ENCODE assay signal across 12 cellular contexts in genomic region chr5:132484386-132484715, GRCh38. TPM values are rescaled to one million over a fixed set of nuclear protein-coding genes. Genes with fewer than 3 reads are reported as not detected.
DNase-seq lines count a peak whose midpoint lies in the region; ATAC-seq and TF ChIP-seq lines count a peak whose summit lies in the region.
"Had no signal": no experiment of that assay in that cellular context is flagged by ENCODE, and none has a peak within 500 bp of the region (broad histone marks: within the 10 kb centered on the region; RNA-seq: fewer than 3 reads in every experiment).

No MANE protein-coding gene starts in this region.

- DNase-seq in left ventricle myocardium inferior = peak; percentile 7
- no peak for DNase-seq in Right ventricle myocardium superior
- DNase-seq in activated T-cell treated with anti-CD3 and anti-CD28 coated beads, Interleukin-2, amount 50 U/mL, for 4 hours = peak; percentile 5
- DNase-seq in left lobe of liver (ENCODE audit: low spot score) = peak; percentile 38
- peak; percentile 49 for DNase-seq in upper lobe of right lung
- DNase-seq in NCI-H526 treated with DMSO at 0.1 percent for 48 hours (lab: John Stamatoyannopoulos, UW) = no peak
- DNase-seq in KG1 (lab: John Stamatoyannopoulos, UW) = no peak
- DNase-seq in HFFc6 = no peak
- DNase-seq: anterior cingulate cortex, DMS53, lower lobe of right lung, occipital lobe had no signal

- no peaks in the 10 kb centered on the region for H3K9me3 Mint-ChIP-seq in activated T-cell treated with anti-CD3 and anti-CD28 coated beads, Interleukin-2, amount 50 U/mL, for 4 hours
- no peaks in the 10 kb centered on the region for H3K9me3 Mint-ChIP-seq in HFFc6

- no peak for TF ChIP-seq CTCF in left ventricle myocardium inferior (IDR thresholded peaks at IDR 0.05; ENCODE audit: borderline replicate concordance)
- TF ChIP-seq CTCF in upper lobe of right lung (IDR thresholded peaks at IDR 0.05) = no peak
- no peak for TF ChIP-seq CTCF in HFFc6 (IDR thresholded peaks at IDR 0.05)

- H3K36me3 ChIP-seq in left ventricle myocardium inferior = peaks cover 70% of the 10 kb centered on the region
- peaks cover 79% of the 10 kb centered on the region for H3K36me3 ChIP-seq in upper lobe of right lung

- intact Hi-C loops in left ventricle myocardium inferior (cut with micrococcal nuclease) = no loop called here
- intact Hi-C loops in Right ventricle myocardium superior (cut with DNase I) = no loop called here
- intact Hi-C loops in upper lobe of right lung (cut with DNase I) = no loop called here

- peak overlapping the region; percentile 98 for H3K4me3 Mint-ChIP-seq in activated T-cell treated with anti-CD3 and anti-CD28 coated beads, Interleukin-2, amount 50 U/mL, for 4 hours
- H3K4me3 Mint-ChIP-seq in HFFc6 = no peak overlapping the region

- H3K4me1 ChIP-seq in left ventricle myocardium inferior (peaks cover 70% of the 10 kb centered on the region), upper lobe of right lung (peaks cover 54% of the 10 kb centered on the region)

- peak overlapping the region; percentile 9 for H3K27ac ChIP-seq in left ventricle myocardium inferior (replicated peaks)
- H3K27ac ChIP-seq in upper lobe of right lung = no peak overlapping the region

- ATAC-seq in Right ventricle myocardium superior (ENCODE audit: poor library complexity) (no peak), left lobe of liver (no peak), upper lobe of right lung (no peak)
- no peak for ATAC-seq in activated T-cell treated with anti-CD3 and anti-CD28 coated beads, Interleukin-2, amount 50 U/mL, for 4 hours
- ATAC-seq: lower lobe of right lung had no signal

- H3K27me3 ChIP-seq in left ventricle myocardium inferior (ENCODE audit: low read depth) (no peaks in the 10 kb centered on the region), upper lobe of right lung (no peaks in the 10 kb centered on the region)

- H3K36me3 Mint-ChIP-seq in activated T-cell treated with anti-CD3 and anti-CD28 coated beads, Interleukin-2, amount 50 U/mL, for 4 hours (ENCODE audit: insufficient read depth) = peaks cover 62% of the 10 kb centered on the region
- H3K36me3 Mint-ChIP-seq in HFFc6 (ENCODE audit: low read depth) = peaks cover 23% of the 10 kb centered on the region

- no peak overlapping the region for H3K27ac Mint-ChIP-seq in HFFc6

- peaks cover 78% of the 10 kb centered on the region for H3K4me1 Mint-ChIP-seq in activated T-cell treated with anti-CD3 and anti-CD28 coated beads, Interleukin-2, amount 50 U/mL, for 4 hours (ENCODE audit: low read depth)
- H3K4me1 Mint-ChIP-seq in HFFc6 (ENCODE audit: low read depth) = peaks cover 11% of the 10 kb centered on the region

- H3K4me3 ChIP-seq in left ventricle myocardium inferior = no peak overlapping the region
- no peak overlapping the region for H3K4me3 ChIP-seq in upper lobe of right lung
- H3K4me3 ChIP-seq: lower lobe of right lung had no signal

- no peaks in the 10 kb centered on the region for H3K27me3 Mint-ChIP-seq in activated T-cell treated with anti-CD3 and anti-CD28 coated beads, Interleukin-2, amount 50 U/mL, for 4 hours (ENCODE audit: low read depth)
- H3K27me3 Mint-ChIP-seq in HFFc6 (ENCODE audit: insufficient read depth) = no peaks in the 10 kb centered on the region; the same call in 1 of the 2 replicates

- no peaks in the 10 kb centered on the region for H3K9me3 ChIP-seq in left ventricle myocardium inferior (replicated peaks)
- H3K9me3 ChIP-seq in upper lobe of right lung = no peaks in the 10 kb centered on the region
- H3K9me3 ChIP-seq: lower lobe of right lung had no signal

RNA-seq across cellular contexts. Expression of gene IRF1, which starts 6.2 kb away (rescaled TPM):
- total RNA-seq in left ventricle myocardium inferior (10.9 TPM), Right ventricle myocardium superior (12.5 TPM), left lobe of liver (24.8 TPM), upper lobe of right lung (59.5 TPM)
- total RNA-seq in activated T-cell treated with anti-CD3 and anti-CD28 coated beads, Interleukin-2, amount 50 U/mL, for 4 hours = 100 to 1,000 TPM; 342 to 390 (median 377) TPM
- total RNA-seq in HFFc6 (2021; fragmentation: NEBNext Ultra II Directional; extraction: Animal tissue kit (Norgen Biotek cat#: 25700)) = 10 to 100 TPM in 5 of 6 experiments, 1 to 10 TPM in 1; 9.8 to 19.7 (median 17.3) TPM

RNA-seq across cellular contexts. Expression of gene IL5, which starts 59.0 kb away (rescaled TPM):
- total RNA-seq in left ventricle myocardium inferior (not detected), Right ventricle myocardium superior (not detected), left lobe of liver (not detected), upper lobe of right lung (not detected)
- 10 to 100 TPM in 2 of 3 donors, 1 to 10 TPM in 1; 3.6 to 24.1 (median 17.5) TPM for total RNA-seq in activated T-cell treated with anti-CD3 and anti-CD28 coated beads, Interleukin-2, amount 50 U/mL, for 4 hours
- total RNA-seq in HFFc6 (2021; fragmentation: NEBNext Ultra II Directional; extraction: Animal tissue kit (Norgen Biotek cat#: 25700)) = not detected
- total RNA-seq: lower lobe of right lung, occipital lobe had no signal

Comparison
In these comparisons a context has a peak if more than half of its experiments do, and no peak if none do; other contexts are left out.
1. DNase-seq: peak in left ventricle myocardium inferior (single experiment), activated T-cell treated with anti-CD3 and anti-CD28 coated beads, Interleukin-2, amount 50 U/mL, for 4 hours (single experiment), left lobe of liver (single experiment) and upper lobe of right lung (single experiment); none in Right ventricle myocardium superior (single experiment), NCI-H526 treated with DMSO at 0.1 percent for 48 hours (single experiment), KG1 (single experiment) and HFFc6 (single experiment).